ENCODE assay signal across 17 cellular contexts in genomic region chr3:37290551-37290950, GRCh38. TPM values are rescaled to one million over a fixed set of nuclear protein-coding genes. Genes with fewer than 3 reads are reported as not detected.
DNase-seq lines count a peak whose midpoint lies in the region; ATAC-seq, FAIRE-seq and TF ChIP-seq lines count a peak whose summit lies in the region.
"Had no signal": no experiment of that assay in that cellular context is flagged by ENCODE, and none has a peak within 500 bp of the region (broad histone marks: within the 10 kb centered on the region; RNA-seq: fewer than 3 reads in every experiment).

No MANE protein-coding gene starts in this region.

- no peaks in the 10 kb centered on the region for H3K27me3 ChIP-seq in mesenchymal stem cell (ENCODE audit: control insufficient read depth in 1 of 2, insufficient read depth in 1 of 2, low read length in 2 of 2)
- H3K27me3 ChIP-seq in PC-9 (ENCODE audit: insufficient read depth, low read depth), result no peaks in the 10 kb centered on the region
- H3K27me3 ChIP-seq: BLaER1 treated with 17β-estradiol and CSF1 and Interleukin-3, amounts not matched to agents 10 nM and 100 nM; uterus had no signal

- peak overlapping the region; percentile 77 for H3K9ac ChIP-seq in mesenchymal stem cell (ENCODE audit: low read length)
- H3K9ac ChIP-seq: BLaER1 treated with 17β-estradiol and CSF1 and Interleukin-3, amounts not matched to agents 10 nM and 100 nM had no signal

- no peaks in the 10 kb centered on the region for H3K9me2 ChIP-seq in PC-9 (ENCODE audit: insufficient read depth)

- H3K79me2 ChIP-seq in PC-9 (ENCODE audit: low read depth), result 0 out of 2 replicates have a peak, but pooled peaks cover 2% of the 10 kb centered on the region

- peaks cover 7 to 47% of the 10 kb centered on the region in 2 experiments for H3K36me3 ChIP-seq in mesenchymal stem cell (ENCODE audit: control insufficient read depth in 1 of 2, insufficient read depth in 2 of 2, low read depth in 1 of 2, low read length in 2 of 2)
- H3K36me3 ChIP-seq in PC-9 (ENCODE audit: low read depth), result peaks cover 17% of the 10 kb centered on the region; the same call in 1 of the 2 replicates
- H3K36me3 ChIP-seq: uterus had no signal

- DNase-seq in AG10803 (ENCODE audit: low read depth) (peak; percentile 65), M059J (ENCODE audit: low read depth) (peak; percentile 25), choroid plexus epithelial cell (ENCODE audit: low read depth) (peak; percentile 43), mesenchymal stem cell (peak; percentile 46), ecto neural progenitor cell (ENCODE audit: low spot score) (no peak), HTR-8/SVneo (ENCODE audit: insufficient read length, low spot score) (no peak), PC-9 (no peak)
- DNase-seq: activated naive CD4-positive, alpha-beta T cell treated with Interleukin-2 at 50 U/mL for 16 hours; caudate nucleus; DMS79 treated with DMSO at 0.1 percent for 48 hours; KG1; NCI-H187; stimulated activated CD4-positive, alpha-beta T cell treated with anti-CD3 and anti-CD28 coated beads, Interleukin-4, amount 100 ng/mL, for 1 hour; uterus had no signal

- TF ChIP-seq CTCF in AG10803 (conservative IDR thresholded peaks at IDR 0.05; ENCODE audit: low read length) (no peak), choroid plexus epithelial cell (conservative IDR thresholded peaks at IDR 0.05; ENCODE audit: low read depth, low read length) (no peak), PC-9 (conservative IDR thresholded peaks at IDR 0.05) (no peak)

- H3K4ac ChIP-seq in mesenchymal stem cell (ENCODE audit: low read depth in 1 of 2, low read length in 2 of 2), result no peak overlapping the region

- H2AK5ac ChIP-seq in mesenchymal stem cell (ENCODE audit: low read length, severe bottlenecking), result no peak overlapping the region

- H4K91ac ChIP-seq in mesenchymal stem cell (ENCODE audit: low read length), result no peak overlapping the region

- H3K4me2 ChIP-seq in mesenchymal stem cell (ENCODE audit: low read length, poor library complexity, severe bottlenecking), result no peak overlapping the region
- no peak overlapping the region for H3K4me2 ChIP-seq in PC-9

- H3K23ac ChIP-seq in mesenchymal stem cell (ENCODE audit: low read length in 2 of 2), result no peak overlapping the region

- 42% methylated on average over 1 of the region's 3 CpGs for WGBS in mesenchymal stem cell

- no peaks in the 10 kb centered on the region for H3K4me1 ChIP-seq in mesenchymal stem cell (ENCODE audit: control insufficient read depth, insufficient read depth, low read depth, low read length)
- no peaks in the 10 kb centered on the region; the same call in 1 of the 2 replicates for H3K4me1 ChIP-seq in PC-9 (replicated peaks; ENCODE audit: insufficient read depth)
- H3K4me1 ChIP-seq: uterus had no signal

- intact Hi-C loops in PC-9 (cut with micrococcal nuclease; ENCODE audit: unreplicated experiment), result no loop called here

- H3F3A ChIP-seq in PC-9 (ENCODE audit: insufficient read depth, low read depth), result 0 out of 2 replicates have a peak, but pooled peaks cover 2% of the 10 kb centered on the region

- H2BK5ac ChIP-seq in mesenchymal stem cell (ENCODE audit: low read depth, low read length, poor library complexity, severe bottlenecking), result no peak overlapping the region

- H3K9me3 ChIP-seq in mesenchymal stem cell (ENCODE audit: control insufficient read depth, low read length) (no peaks in the 10 kb centered on the region), PC-9 (ENCODE audit: insufficient read depth, low read depth) (no peaks in the 10 kb centered on the region)
- H3K9me3 ChIP-seq: BLaER1 treated with 17β-estradiol and CSF1 and Interleukin-3, amounts not matched to agents 10 nM and 100 nM; uterus had no signal

- FAIRE-seq in HTR-8/SVneo (lab: Jason Lieb, UNC), result no peak

- no peak overlapping the region for H2BK15ac ChIP-seq in mesenchymal stem cell (ENCODE audit: low read depth, poor library complexity, severe bottlenecking)

- H2BK12ac ChIP-seq in mesenchymal stem cell (ENCODE audit: low read length in 2 of 2), result no peak overlapping the region

- POLR2A ChIA-PET in PC-9 (lab: Charles Lee; ENCODE audit: unreplicated experiment), result no interaction called here

- peaks cover 3% of the 10 kb centered on the region for H4K20me1 ChIP-seq in PC-9 (ENCODE audit: insufficient read depth)

- no peak overlapping the region for H3K14ac ChIP-seq in mesenchymal stem cell (ENCODE audit: low read length in 2 of 2)

- H3K18ac ChIP-seq in mesenchymal stem cell (ENCODE audit: low read depth in 1 of 2, low read length in 2 of 2), result no peak overlapping the region

- H3K27ac ChIP-seq in mesenchymal stem cell (ENCODE audit: low read length, poor library complexity, severe bottlenecking), result peak overlapping the region; percentile 54
- H3K27ac ChIP-seq in PC-9, result no peak overlapping the region
- H3K27ac ChIP-seq: uterus had no signal

- H4K8ac ChIP-seq in mesenchymal stem cell (ENCODE audit: low read length), result no peak overlapping the region

- H2BK120ac ChIP-seq in mesenchymal stem cell (ENCODE audit: low read depth, low read length), result no peak overlapping the region

- H2AFZ ChIP-seq in mesenchymal stem cell (ENCODE audit: low read depth, low read length) (no peak overlapping the region), PC-9 (no peak overlapping the region)

- H3K4me3 ChIP-seq in AG10803 (ENCODE audit: low read length), result no peak overlapping the region
- no peak overlapping the region for H3K4me3 ChIP-seq in choroid plexus epithelial cell (ENCODE audit: low read depth, low read length)
- H3K4me3 ChIP-seq in mesenchymal stem cell (ENCODE audit: insufficient read depth in 1 of 2, low read depth in 1 of 2, low read length in 2 of 2), result peak overlapping the region in 1 of 2 experiments; percentile 40
- H3K4me3 ChIP-seq in PC-9, result no peak overlapping the region
- H3K4me3 ChIP-seq: BLaER1 treated with 17β-estradiol and CSF1 and Interleukin-3, amounts not matched to agents 10 nM and 100 nM; uterus had no signal

- CTCF ChIA-PET in PC-9 (lab: Charles Lee), result no interaction called here

- peaks cover 13% of the 10 kb centered on the region for H3K79me1 ChIP-seq in mesenchymal stem cell (replicated peaks; ENCODE audit: low read length, poor library complexity, severe bottlenecking)

- no TSS peak for BruUV-seq in PC-9 (replicated peaks; lab: Mats Ljungman, UMichigan)

- no peak for ATAC-seq in HG02623 (IDR thresholded peaks at IDR 0.05; ENCODE audit: unreplicated experiment)
- ATAC-seq: stimulated activated memory B cell treated with anti-CD40 and anti-IgM and Interleukin-4, amounts not matched to agents 10 μg/mL and 1 μg/mL and 100 μg/mL, for 72 hours had no signal

RNA-seq across cellular contexts. Expression of gene GOLGA4, which starts 47.5 kb away (rescaled TPM):
- total RNA-seq in M059J (2014; rRNA removed; shearing (Covaris generic)), result 37.5 and 41.1 TPM in 2 replicates
- 75.0 TPM for polyA plus RNA-seq in mesenchymal stem cell (2013, experiment 1 of 2)
- 75.6 TPM for polyA plus RNA-seq in mesenchymal stem cell (2013, experiment 2 of 2)
- 77.4 and 77.7 TPM in 2 replicates for total RNA-seq in PC-9 (2021)

Comparison
In these comparisons a context has a peak if more than half of its experiments do, and no peak if none do; other contexts are left out.
1. DNase-seq: peak in AG10803 (single experiment), M059J (single experiment), choroid plexus epithelial cell (single experiment) and mesenchymal stem cell (single experiment); none in ecto neural progenitor cell (single experiment), HTR-8/SVneo (single experiment) and PC-9 (0 of 2).